38 cellular contexts compared by ENCODE assay signal in the genomic region with DNA sequence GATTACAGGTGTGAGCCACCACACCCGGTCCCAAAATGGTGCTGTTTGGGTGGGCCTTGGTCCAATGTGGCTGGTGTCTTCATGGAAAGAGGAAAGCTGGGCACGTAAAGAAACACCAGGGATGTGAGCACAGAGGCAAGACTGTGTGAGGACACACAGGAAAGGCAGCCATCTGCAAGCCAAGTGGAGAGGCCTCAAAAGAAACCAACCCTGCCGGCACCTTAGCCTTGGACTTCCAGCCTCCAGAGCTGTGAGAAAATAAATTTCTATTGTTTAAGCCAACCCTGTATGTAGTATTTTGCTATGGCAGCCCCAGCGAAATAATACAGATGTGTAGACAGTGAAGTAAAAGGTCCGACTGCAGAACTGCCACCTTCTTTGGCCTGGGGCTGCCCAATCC.
"Had no signal": no experiment of that assay in that cellular context is flagged by ENCODE, and none has a peak within 500 bp of the region (broad histone marks: within the 10 kb centered on the region; RNA-seq: fewer than 3 reads in every experiment).

No MANE protein-coding gene starts in this region.

- H3K27me3 ChIP-seq: adrenal gland, ascending aorta, body of pancreas, brain microvascular endothelial cell, breast epithelium, cardiac muscle cell had no signal

- H3K36me3 ChIP-seq: adrenal gland, ascending aorta, brain microvascular endothelial cell, breast epithelium, cardiac muscle cell had no signal

- H3K4me1 Mint-ChIP-seq: activated naive CD4-positive, alpha-beta T cell treated with anti-CD3 and anti-CD28 coated beads, Interleukin-2, amount 10 ng/mL, durations not matched to agents 7 days and 5 days; activated naive CD4-positive, alpha-beta T cell treated with anti-CD3 and anti-CD28 coated beads, Interleukin-2, amount 50 U/mL, for 24 hours; activated naive CD8-positive, alpha-beta T cell treated with anti-CD3 and anti-CD28 coated beads for 36 hours; activated naive CD8-positive, alpha-beta T cell treated with anti-CD3 and anti-CD28 coated beads, Interleukin-2, amount 10 ng/mL, durations not matched to agents 7 days and 5 days; activated T-helper 17 cell treated with anti-CD3 and anti-CD28 coated beads, Interleukin-2, amount 50 U/mL, for 72 hours had no signal

- H3K9me3 ChIP-seq: adrenal gland, body of pancreas had no signal

- DNase-seq: activated effector memory CD4-positive, alpha-beta T cell treated with anti-CD3 and anti-CD28 coated beads, Interleukin-2, amount 50 U/mL, for 16 hours; activated effector memory CD4-positive, alpha-beta T cell treated with Interleukin-2 at 50 U/mL for 16 hours; activated gamma-delta T cell; activated gamma-delta T cell treated with Interleukin-2 at 50 U/mL for 16 hours; activated naive CD4-positive, alpha-beta T cell; activated naive CD4-positive, alpha-beta T cell treated with anti-CD3 and anti-CD28 coated beads for 36 hours; activated naive CD4-positive, alpha-beta T cell treated with anti-CD3 and anti-CD28 coated beads, Interleukin-2, amount 10 ng/mL, durations not matched to agents 7 days and 5 days; activated naive CD4-positive, alpha-beta T cell treated with anti-CD3 and anti-CD28 coated beads, Interleukin-2, amount 50 U/mL, for 16 hours; activated naive CD4-positive, alpha-beta T cell treated with Interleukin-2 at 50 U/mL for 16 hours; activated naive CD8-positive, alpha-beta T cell treated with anti-CD3 and anti-CD28 coated beads for 36 hours; activated naive CD8-positive, alpha-beta T cell treated with anti-CD3 and anti-CD28 coated beads, Interleukin-2, amount 10 ng/mL, durations not matched to agents 7 days and 5 days; activated naive CD8-positive, alpha-beta T cell treated with anti-CD3 and anti-CD28 coated beads, Interleukin-2, amount 50 U/mL, for 24 hours; activated T-cell treated with anti-CD3 and anti-CD28 coated beads, Interleukin-2, amount 50 U/mL, for 1 hour; activated T-cell treated with anti-CD3 and anti-CD28 coated beads, Interleukin-2, amount 50 U/mL, for 24 hours; activated T-cell treated with anti-CD3 and anti-CD28 coated beads, Interleukin-2, amount 50 U/mL, for 4 hours; activated T-cell treated with anti-CD3 and anti-CD28 coated beads, Interleukin-2, amount 50 U/mL, for 48 hours; activated T-cell treated with anti-CD3 and anti-CD28 coated beads, Interleukin-2, amount 50 U/mL, for 72 hours; adrenal gland; amniotic stem cell; amygdala; anterior cingulate cortex; aorta; body of pancreas; brain microvascular endothelial cell; caudate nucleus; central memory CD4-positive, alpha-beta T cell; cerebellar nuclear complex had no signal

- H3K4me3 Mint-ChIP-seq: activated naive CD4-positive, alpha-beta T cell treated with anti-CD3 and anti-CD28 coated beads for 36 hours; activated naive CD4-positive, alpha-beta T cell treated with anti-CD3 and anti-CD28 coated beads, Interleukin-2, amount 10 ng/mL, durations not matched to agents 7 days and 5 days; activated naive CD4-positive, alpha-beta T cell treated with anti-CD3 and anti-CD28 coated beads, Interleukin-2, amount 50 U/mL, for 24 hours; activated naive CD8-positive, alpha-beta T cell; activated naive CD8-positive, alpha-beta T cell treated with anti-CD3 and anti-CD28 coated beads for 36 hours; activated naive CD8-positive, alpha-beta T cell treated with anti-CD3 and anti-CD28 coated beads, Interleukin-2, amount 10 ng/mL, durations not matched to agents 7 days and 5 days; activated naive CD8-positive, alpha-beta T cell treated with anti-CD3 and anti-CD28 coated beads, Interleukin-2, amount 50 U/mL, for 24 hours; activated T-cell treated with anti-CD3 and anti-CD28 coated beads, Interleukin-2, amount 50 U/mL, for 24 hours; activated T-cell treated with anti-CD3 and anti-CD28 coated beads, Interleukin-2, amount 50 U/mL, for 4 hours; activated T-cell treated with anti-CD3 and anti-CD28 coated beads, Interleukin-2, amount 50 U/mL, for 72 hours; activated T-helper 1 cell treated with anti-CD3 and anti-CD28 coated beads, Interleukin-12 subunit alpha, Interleukin-12 subunit beta, Interleukin-2, Interleukin-4 antibody, amounts not matched to agents 30 ng/mL and 10 ng/mL and 1 ng/mL, durations not matched to agents 14 hours and 24 hours and 36 hours; activated T-helper 17 cell treated with anti-CD3 and anti-CD28 coated beads, Interleukin-2, amount 50 U/mL, for 72 hours; brain; central memory CD8-positive, alpha-beta T cell had no signal

- H3K27ac ChIP-seq: adrenal gland, ascending aorta, brain microvascular endothelial cell, breast epithelium, cardiac muscle cell had no signal

- H3K27me3 Mint-ChIP-seq: activated naive CD4-positive, alpha-beta T cell treated with anti-CD3 and anti-CD28 coated beads, Interleukin-2, amount 10 ng/mL, durations not matched to agents 7 days and 5 days; activated naive CD4-positive, alpha-beta T cell treated with anti-CD3 and anti-CD28 coated beads, Interleukin-2, amount 50 U/mL, for 24 hours; activated naive CD8-positive, alpha-beta T cell; activated naive CD8-positive, alpha-beta T cell treated with anti-CD3 and anti-CD28 coated beads for 36 hours; activated naive CD8-positive, alpha-beta T cell treated with anti-CD3 and anti-CD28 coated beads, Interleukin-2, amount 10 ng/mL, durations not matched to agents 7 days and 5 days; activated naive CD8-positive, alpha-beta T cell treated with anti-CD3 and anti-CD28 coated beads, Interleukin-2, amount 50 U/mL, for 24 hours; activated T-cell treated with anti-CD3 and anti-CD28 coated beads, Interleukin-2, amount 50 U/mL, for 24 hours; activated T-helper 17 cell treated with anti-CD3 and anti-CD28 coated beads, Interleukin-2, amount 50 U/mL, for 72 hours; brain; central memory CD8-positive, alpha-beta T cell had no signal

- H3K4me1 ChIP-seq: adrenal gland, ascending aorta, breast epithelium had no signal

- H3K27ac Mint-ChIP-seq: activated naive CD4-positive, alpha-beta T cell treated with anti-CD3 and anti-CD28 coated beads for 36 hours; activated naive CD4-positive, alpha-beta T cell treated with anti-CD3 and anti-CD28 coated beads, Interleukin-2, amount 10 ng/mL, durations not matched to agents 7 days and 5 days; activated naive CD4-positive, alpha-beta T cell treated with anti-CD3 and anti-CD28 coated beads, Interleukin-2, amount 50 U/mL, for 24 hours; activated naive CD4-positive, alpha-beta T cell treated with anti-CD3 and anti-CD28 coated beads, Interleukin-2, amount 50 U/mL, for 72 hours; activated naive CD8-positive, alpha-beta T cell; activated naive CD8-positive, alpha-beta T cell treated with anti-CD3 and anti-CD28 coated beads for 36 hours; activated naive CD8-positive, alpha-beta T cell treated with anti-CD3 and anti-CD28 coated beads, Interleukin-2, amount 10 ng/mL, durations not matched to agents 7 days and 5 days; activated naive CD8-positive, alpha-beta T cell treated with anti-CD3 and anti-CD28 coated beads, Interleukin-2, amount 50 U/mL, for 24 hours; activated T-cell treated with anti-CD3 and anti-CD28 coated beads, Interleukin-2, amount 50 U/mL, for 24 hours; activated T-cell treated with anti-CD3 and anti-CD28 coated beads, Interleukin-2, amount 50 U/mL, for 72 hours; activated T-helper 1 cell treated with anti-CD3 and anti-CD28 coated beads, Interleukin-12 subunit alpha, Interleukin-12 subunit beta, Interleukin-2, Interleukin-4 antibody, amounts not matched to agents 30 ng/mL and 10 ng/mL and 1 ng/mL, durations not matched to agents 14 hours and 24 hours and 36 hours; activated T-helper 17 cell treated with anti-CD3 and anti-CD28 coated beads, Interleukin-2, amount 50 U/mL, for 72 hours had no signal

- FAIRE-seq: bronchial epithelial cell had no signal

- H3K4me3 ChIP-seq: adrenal gland, ascending aorta, body of pancreas, breast epithelium, cardiac muscle cell had no signal
